Comparison of ENCODE assay signal across 8 cellular contexts in genomic region chr13:65926750-65927171, GRCh38.
DNase-seq lines count a peak whose midpoint lies in the region; ATAC-seq, FAIRE-seq and TF ChIP-seq lines count a peak whose summit lies in the region.

No MANE protein-coding gene starts in this region.

- no peak overlapping the region for H3K4me3 Mint-ChIP-seq in activated CD4-positive, alpha-beta memory T cell treated with anti-CD3 and anti-CD28 coated beads for 36 hours

- no peak for DNase-seq in bronchial epithelial cell (ENCODE audit: low read depth)
- DNase-seq in medulla oblongata (ENCODE audit: extremely low spot score), result peak; percentile 17
- DNase-seq in H54 (ENCODE audit: insufficient read length, low spot score), result no peak
- DNase-seq in CD1c-positive myeloid dendritic cell (ENCODE audit: extremely low spot score), result no peak
- DNase-seq in activated CD4-positive, alpha-beta memory T cell treated with anti-CD3 and anti-CD28 coated beads for 36 hours, result no peak
- no peak for DNase-seq in NCI-H187 treated with DMSO at 0.1 percent for 48 hours (lab: John Stamatoyannopoulos, UW)

- CTCF ChIA-PET in activated CD4-positive, alpha-beta memory T cell treated with anti-CD3 and anti-CD28 coated beads for 36 hours (lab: Charles Lee), result no interaction called here

- no peaks in the 10 kb centered on the region for H3K36me3 ChIP-seq in bronchial epithelial cell (ENCODE audit: control insufficient read depth, insufficient read depth, low read length)

- H3K27ac Mint-ChIP-seq in activated CD4-positive, alpha-beta memory T cell treated with anti-CD3 and anti-CD28 coated beads for 36 hours, result no peak overlapping the region

- H3K9me3 Mint-ChIP-seq in activated CD4-positive, alpha-beta memory T cell treated with anti-CD3 and anti-CD28 coated beads for 36 hours, result peaks cover 4% of the 10 kb centered on the region

- H3K27me3 ChIP-seq in bronchial epithelial cell (ENCODE audit: control insufficient read depth, insufficient read depth, low read length), result no peaks in the 10 kb centered on the region

- H3K27me3 Mint-ChIP-seq in activated CD4-positive, alpha-beta memory T cell treated with anti-CD3 and anti-CD28 coated beads for 36 hours, result no peaks in the 10 kb centered on the region

- POLR2A ChIA-PET in activated CD4-positive, alpha-beta memory T cell treated with anti-CD3 and anti-CD28 coated beads for 36 hours (lab: Charles Lee), result no interaction called here

- no peak overlapping the region for H3K4me3 ChIP-seq in bronchial epithelial cell (ENCODE audit: low read depth, low read length)

- no peak for TF ChIP-seq POLR2A in H54 (IDR thresholded peaks at IDR 0.05; ENCODE audit: low read depth, low read length)

- FAIRE-seq in bronchial epithelial cell (lab: Jason Lieb, UNC) (no peak), H54 (lab: Jason Lieb, UNC) (no peak)

- intact Hi-C loops in activated CD4-positive, alpha-beta memory T cell treated with anti-CD3 and anti-CD28 coated beads for 36 hours (cut with micrococcal nuclease), result no loop called here

- peak; percentile 25 for TF ChIP-seq CTCF in bronchial epithelial cell (IDR thresholded peaks at IDR 0.05; ENCODE audit: insufficient read depth, low read length, severe bottlenecking)

- no peaks in the 10 kb centered on the region for H3K36me3 Mint-ChIP-seq in activated CD4-positive, alpha-beta memory T cell treated with anti-CD3 and anti-CD28 coated beads for 36 hours

- ATAC-seq in GM18511 (IDR thresholded peaks at IDR 0.05; ENCODE audit: unreplicated experiment) (peak; percentile 75), HG03378 (IDR thresholded peaks at IDR 0.05; ENCODE audit: unreplicated experiment) (peak; percentile 59)

- H3K4me1 Mint-ChIP-seq in activated CD4-positive, alpha-beta memory T cell treated with anti-CD3 and anti-CD28 coated beads for 36 hours (ENCODE audit: low read depth), result no peaks in the 10 kb centered on the region
